In the genomic region with DNA sequence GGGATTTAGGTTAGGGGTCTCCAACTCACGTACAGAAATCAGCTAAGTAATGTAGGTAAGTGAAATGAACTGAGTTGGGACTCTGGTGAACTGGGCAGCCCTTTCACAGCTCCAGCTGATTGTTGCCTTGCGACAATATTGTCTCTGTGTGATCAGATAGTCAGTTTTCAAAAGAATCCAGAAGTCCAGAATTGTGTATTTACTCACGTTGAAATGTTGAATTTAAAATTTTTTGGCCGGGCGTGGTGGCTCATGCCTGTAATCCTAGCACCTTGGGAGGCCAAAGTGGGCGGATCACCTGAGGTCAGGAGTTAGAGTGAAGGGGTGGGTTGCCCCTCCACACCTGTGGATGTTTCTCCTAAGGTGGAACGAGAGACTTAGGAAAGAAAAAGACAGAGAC, we compare ENCODE assay signal across 1 cellular context.
TF ChIP-seq lines count a peak whose summit lies in the region.

No MANE protein-coding gene starts in this region.

TF ChIP-seq in endothelial cell of umbilical vein, 7 proteins besides CTCF, POLR2A, EP300 and RAD21:
- TF ChIP-seq GATA2 (IDR thresholded peaks at IDR 0.05; ENCODE audit: insufficient read depth, insufficient read length, low read depth, low read length) (no peak), POLR2AphosphoS5 (IDR thresholded peaks at IDR 0.05; ENCODE audit: insufficient read depth, low read depth, low read length) (no peak), FOS (IDR thresholded peaks at IDR 0.05; ENCODE audit: borderline replicate concordance, insufficient read depth, low read length) (no peak), JUN (IDR thresholded peaks at IDR 0.05; ENCODE audit: borderline replicate concordance, insufficient read depth, insufficient read length, low read depth) (no peak), MYC (IDR thresholded peaks at IDR 0.05; ENCODE audit: low read depth, low read length) (no peak), EZH2 (IDR thresholded peaks at IDR 0.05; ENCODE audit: borderline replicate concordance, low read depth, low read length, severe bottlenecking) (no peak)
- TF ChIP-seq, protein P1, sequence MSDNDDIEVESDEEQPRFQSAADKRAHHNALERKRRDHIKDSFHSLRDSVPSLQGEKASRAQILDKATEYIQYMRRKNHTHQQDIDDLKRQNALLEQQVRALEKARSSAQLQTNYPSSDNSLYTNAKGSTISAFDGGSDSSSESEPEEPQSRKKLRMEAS (IDR thresholded peaks at IDR 0.05; ENCODE audit: insufficient read depth, insufficient read length) = no peak
